Comparison of ENCODE assay signal across 22 cellular contexts in the genomic region with DNA sequence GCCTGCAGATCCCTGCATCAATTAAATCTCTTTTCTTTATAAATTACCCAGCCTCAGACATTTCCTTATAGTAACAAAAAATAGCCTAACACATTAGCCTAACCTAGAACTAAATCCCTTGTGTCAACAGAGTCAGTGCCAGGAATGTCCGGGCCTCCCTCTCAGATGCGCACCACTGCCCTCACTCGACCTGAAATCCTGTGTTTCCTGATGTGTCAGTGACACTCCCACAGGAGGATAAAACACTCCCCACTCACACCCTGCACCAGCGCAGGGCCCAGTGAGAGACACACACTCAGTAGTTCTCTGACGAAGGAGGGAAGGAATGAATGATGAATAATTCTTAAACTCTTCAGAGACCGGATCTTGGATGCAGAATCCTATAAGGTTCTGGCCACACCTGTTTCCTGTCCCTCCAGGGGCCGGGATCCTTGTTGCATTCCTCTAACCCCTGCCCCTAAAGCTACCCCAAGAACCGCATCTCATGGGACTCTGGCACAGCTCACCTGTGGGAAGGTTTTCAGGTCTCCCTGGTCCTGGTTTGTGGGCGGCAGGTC. TPM values are rescaled to one million over a fixed set of nuclear protein-coding genes. Genes with fewer than 3 reads are reported as not detected.
DNase-seq lines count a peak whose midpoint lies in the region; ATAC-seq and TF ChIP-seq lines count a peak whose summit lies in the region.
"Had no signal": no experiment of that assay in that cellular context is flagged by ENCODE, and none has a peak within 500 bp of the region (broad histone marks: within the 10 kb centered on the region; RNA-seq: fewer than 3 reads in every experiment).

No MANE protein-coding gene starts in this region.

- H3K79me2 ChIP-seq in PC-3 (ENCODE audit: low read length) = no peaks in the 10 kb centered on the region

- H3K9me2 ChIP-seq in PC-3 (replicated peaks; ENCODE audit: low read length) = no peaks in the 10 kb centered on the region

- H3K27ac ChIP-seq in PC-3 (ENCODE audit: low read length) = peak overlapping the region; percentile 99
- H3K27ac ChIP-seq in colonic mucosa = no peak overlapping the region
- H3K27ac ChIP-seq: KMS-11, right lobe of liver, suprapubic skin had no signal

- POLR2A ChIA-PET in PC-3 (lab: Charles Lee; ENCODE audit: unreplicated experiment) = interaction anchor here (0.6 kb wide), 1 partner anchor 567 kb away, joined by 7 read pairs; no protein-coding TSS in a partner anchor

- peak overlapping the region; percentile 66 for H3K27ac Mint-ChIP-seq in type B pancreatic cell
- no peak overlapping the region for H3K27ac Mint-ChIP-seq in progenitor cell of endocrine pancreas
- H3K27ac Mint-ChIP-seq: activated CD4-positive, alpha-beta memory T cell treated with anti-CD3 and anti-CD28 coated beads, Interleukin-2, amount 10 ng/mL, durations not matched to agents 7 days and 5 days; CD8-positive, alpha-beta T cell; endodermal cell; memory B cell had no signal

- peak; percentile 89 for ATAC-seq in PC-3
- ATAC-seq in GM21367 (IDR thresholded peaks at IDR 0.05; ENCODE audit: unreplicated experiment) = no peak
- ATAC-seq: CD8-positive, alpha-beta T cell; right lobe of liver had no signal

- peaks cover 17% of the 10 kb centered on the region for H3K27me3 Mint-ChIP-seq in type B pancreatic cell
- H3K27me3 Mint-ChIP-seq in progenitor cell of endocrine pancreas = peaks cover 21% of the 10 kb centered on the region

- H3K4me3 Mint-ChIP-seq in type B pancreatic cell = no peak overlapping the region
- H3K4me3 Mint-ChIP-seq in progenitor cell of endocrine pancreas (ENCODE audit: low read depth) = no peak overlapping the region
- H3K4me3 Mint-ChIP-seq: activated CD4-positive, alpha-beta memory T cell treated with anti-CD3 and anti-CD28 coated beads, Interleukin-2, amount 10 ng/mL, durations not matched to agents 7 days and 5 days; CD8-positive, alpha-beta T cell; central memory CD8-positive, alpha-beta T cell; endodermal cell; memory B cell had no signal

- no peak overlapping the region for H3K4me3 ChIP-seq in PC-3 (ENCODE audit: low read length)
- no peak overlapping the region for H3K4me3 ChIP-seq in colonic mucosa
- H3K4me3 ChIP-seq: right lobe of liver, suprapubic skin had no signal

- H3K36me3 Mint-ChIP-seq in type B pancreatic cell (no peaks in the 10 kb centered on the region), progenitor cell of endocrine pancreas (ENCODE audit: insufficient read depth) (no peaks in the 10 kb centered on the region)
- H3K36me3 Mint-ChIP-seq: CD8-positive, alpha-beta T cell; memory B cell had no signal

- H3K4me1 Mint-ChIP-seq in type B pancreatic cell (ENCODE audit: unreplicated experiment) = no peaks in the 10 kb centered on the region
- H3K4me1 Mint-ChIP-seq in progenitor cell of endocrine pancreas (ENCODE audit: low read depth) = no peaks in the 10 kb centered on the region

- H3K27me3 ChIP-seq in PC-3 (ENCODE audit: low read length) = no peaks in the 10 kb centered on the region
- H3K27me3 ChIP-seq in colonic mucosa = no peaks in the 10 kb centered on the region
- H3K27me3 ChIP-seq: right lobe of liver had no signal

- CTCF ChIA-PET in PC-3 (lab: Charles Lee) = no interaction called here

- no TSS peak for BruUV-seq in PC-3 (replicated peaks; lab: Mats Ljungman, UMichigan)

- H3K4me2 ChIP-seq in PC-3 (ENCODE audit: low read length) = peak overlapping the region; percentile 57
- H3K4me2 ChIP-seq: KMS-11 had no signal

- H3K9ac ChIP-seq in PC-3 (ENCODE audit: low read length) (peak overlapping the region; percentile 85), colonic mucosa (ENCODE audit: low read depth in 2 of 2, low read length in 2 of 2) (no peak overlapping the region)
- H3K9ac ChIP-seq: KMS-11 had no signal

- DNase-seq in NCI-H1092 treated with DMSO at 0.1 percent for 48 hours (lab: John Stamatoyannopoulos, UW) = peak; percentile 62
- DNase-seq in NCI-H1092 (lab: John Stamatoyannopoulos, UW) = no peak
- peak; percentile 92 for DNase-seq in PC-3
- peak; percentile 69 for DNase-seq in kidney glomerular epithelial cell (lab: John Stamatoyannopoulos, UW)
- no peak for DNase-seq in type B pancreatic cell (ENCODE audit: extremely low spot score, unreplicated experiment)
- DNase-seq in progenitor cell of endocrine pancreas (ENCODE audit: low spot score, unreplicated experiment) = no peak
- no peak for DNase-seq in colonic mucosa
- DNase-seq: 8988T; activated CD4-positive, alpha-beta memory T cell treated with anti-CD3 and anti-CD28 coated beads, Interleukin-2, amount 10 ng/mL, durations not matched to agents 7 days and 5 days; CD8-positive, alpha-beta T cell; foreskin melanocyte; GDM1; NCI-H524 treated with DMSO at 0.1 percent for 48 hours; stimulated activated CD4-positive, alpha-beta T cell treated with anti-CD3 and anti-CD28 coated beads, Interleukin-2, amount 100 ng/mL, for 24 hours; SW 1271 had no signal

- no peaks in the 10 kb centered on the region for H4K20me1 ChIP-seq in PC-3 (ENCODE audit: low read length)

- H3F3A ChIP-seq in PC-3 (ENCODE audit: low read length, unreplicated experiment) = no peaks in the 10 kb centered on the region

- no peaks in the 10 kb centered on the region for H3K36me3 ChIP-seq in PC-3 (ENCODE audit: low read depth, low read length)
- no peaks in the 10 kb centered on the region for H3K36me3 ChIP-seq in colonic mucosa
- H3K36me3 ChIP-seq: right lobe of liver, suprapubic skin had no signal

- H3K4me1 ChIP-seq in PC-3 (ENCODE audit: insufficient read depth, low read length) = peaks cover 54% of the 10 kb centered on the region
- peaks cover 4% of the 10 kb centered on the region for H3K4me1 ChIP-seq in colonic mucosa
- H3K4me1 ChIP-seq: right lobe of liver, suprapubic skin had no signal

- H3K9me3 ChIP-seq in PC-3 (ENCODE audit: low read length) (no peaks in the 10 kb centered on the region), colonic mucosa (no peaks in the 10 kb centered on the region)
- H3K9me3 ChIP-seq: right lobe of liver, suprapubic skin had no signal

- H3K9me3 Mint-ChIP-seq in type B pancreatic cell (no peaks in the 10 kb centered on the region), progenitor cell of endocrine pancreas (ENCODE audit: low read depth) (peaks cover 27% of the 10 kb centered on the region)
- H3K9me3 Mint-ChIP-seq: activated CD4-positive, alpha-beta memory T cell treated with anti-CD3 and anti-CD28 coated beads, Interleukin-2, amount 10 ng/mL, durations not matched to agents 7 days and 5 days; CD8-positive, alpha-beta T cell; central memory CD8-positive, alpha-beta T cell had no signal

- intact Hi-C loops in PC-3 (cut with micrococcal nuclease) (loop anchor here (10.0 kb wide), 1 partner anchor 155 kb away; the partner anchor contains the start of gene RABAC1), colonic mucosa (cut with DNase I) (no loop called here)

- TF ChIP-seq CTCF in PC-3 (conservative IDR thresholded peaks at IDR 0.05; ENCODE audit: low read depth, low read length) (no peak), type B pancreatic cell (conservative IDR thresholded peaks at IDR 0.05) (no peak), progenitor cell of endocrine pancreas (IDR thresholded peaks at IDR 0.05; ENCODE audit: unreplicated experiment) (no peak), colonic mucosa (IDR thresholded peaks at IDR 0.05) (no peak)

- no peak overlapping the region for H2AFZ ChIP-seq in PC-3 (ENCODE audit: low read length)

RNA-seq across cellular contexts. Expression of gene CEACAM3, which starts 3.1 kb away (rescaled TPM):
- total RNA-seq in PC-3 (2014; rRNA removed) (not detected in 2 replicates), type B pancreatic cell (ENCODE audit: low replicate concordance) (not detected in 2 replicates), progenitor cell of endocrine pancreas (not detected in 2 replicates), colonic mucosa (1 to 10 TPM; 1.1 to 2.8 TPM)
- total RNA-seq: activated CD4-positive, alpha-beta memory T cell treated with anti-CD3 and anti-CD28 coated beads, Interleukin-2, amount 10 ng/mL, durations not matched to agents 7 days and 5 days; CD8-positive, alpha-beta T cell; endodermal cell had no signal

RNA-seq across cellular contexts. Expression of gene CEACAM6, which starts 44.2 kb away (rescaled TPM):
- 7.1 and 9.0 TPM in 2 replicates for total RNA-seq in PC-3 (2014; rRNA removed)
- total RNA-seq in type B pancreatic cell (ENCODE audit: low replicate concordance) = 29.8 and 76.1 TPM in 2 replicates
- total RNA-seq in progenitor cell of endocrine pancreas = 0.19 and 0.31 TPM in 2 replicates
- total RNA-seq in colonic mucosa = 100 to 1,000 TPM; 260 to 655 TPM
- total RNA-seq: activated CD4-positive, alpha-beta memory T cell treated with anti-CD3 and anti-CD28 coated beads, Interleukin-2, amount 10 ng/mL, durations not matched to agents 7 days and 5 days; CD8-positive, alpha-beta T cell; endodermal cell had no signal

RNA-seq across cellular contexts. Expression of gene LYPD4, which starts 45.0 kb away (rescaled TPM):
- total RNA-seq in PC-3 (2014; rRNA removed) (not detected in 2 replicates), type B pancreatic cell (ENCODE audit: low replicate concordance) (not detected in 2 replicates), progenitor cell of endocrine pancreas (not detected in 2 replicates), colonic mucosa (not detected)
- total RNA-seq: activated CD4-positive, alpha-beta memory T cell treated with anti-CD3 and anti-CD28 coated beads, Interleukin-2, amount 10 ng/mL, durations not matched to agents 7 days and 5 days; CD8-positive, alpha-beta T cell; endodermal cell; right lobe of liver; suprapubic skin had no signal

RNA-seq across cellular contexts. Expression of gene DMRTC2, which starts 45.3 kb away (rescaled TPM):
- not detected in 2 replicates for total RNA-seq in PC-3 (2014; rRNA removed)
- not detected in 2 replicates for total RNA-seq in type B pancreatic cell (ENCODE audit: low replicate concordance)
- not detected in 2 replicates for total RNA-seq in progenitor cell of endocrine pancreas
- total RNA-seq in colonic mucosa = not detected
- total RNA-seq: activated CD4-positive, alpha-beta memory T cell treated with anti-CD3 and anti-CD28 coated beads, Interleukin-2, amount 10 ng/mL, durations not matched to agents 7 days and 5 days; CD8-positive, alpha-beta T cell; endodermal cell; right lobe of liver; suprapubic skin had no signal

Comparison
In these comparisons a context has a peak if more than half of its experiments do, and no peak if none do; other contexts are left out.
1. DNase-seq: peak in NCI-H1092 treated with DMSO at 0.1 percent for 48 hours (single experiment), PC-3 (single experiment) and kidney glomerular epithelial cell (single experiment); none in NCI-H1092 (single experiment), type B pancreatic cell (single experiment), progenitor cell of endocrine pancreas (single experiment) and colonic mucosa (single experiment).